In genomic region chr17:49001671-49002070, GRCh38 we compare ENCODE assay signal across 20 cellular contexts. TPM values are rescaled to one million over a fixed set of nuclear protein-coding genes. Genes with fewer than 3 reads are reported as not detected.
A peak's percentile ranks its signal among the peaks of the same experiment; 100 is the strongest.
DNase-seq lines count a peak whose midpoint lies in the region; TF ChIP-seq lines count a peak whose summit lies in the region.
"Had no signal": no experiment of that assay in that cellular context is flagged by ENCODE, and none has a peak within 500 bp of the region (broad histone marks: within the 10 kb centered on the region; RNA-seq: fewer than 3 reads in every experiment).

No MANE protein-coding gene starts in this region.

- intact Hi-C loops in left ventricle myocardium inferior (cut with micrococcal nuclease) (no loop called here), esophagus muscularis mucosa (cut with DNase I) (loop anchor here (10.0 kb wide), 1 partner anchor 367 kb away; no protein-coding TSS in a partner anchor), transverse colon (cut with DNase I; ENCODE audit: low total_unique reads) (loop anchor here (10.0 kb wide), 1 partner anchor 277 kb away; the partner anchor contains the start of genes HOXB13, PRAC1 and PRAC2)

- H3K36me3 ChIP-seq in cardiac muscle cell: no peaks in the 10 kb centered on the region
- H3K36me3 ChIP-seq in left ventricle myocardium inferior: no peaks in the 10 kb centered on the region
- peaks cover 14% of the 10 kb centered on the region for H3K36me3 ChIP-seq in iPS-15b (ENCODE audit: control insufficient read depth, insufficient read depth, low read length)
- no peaks in the 10 kb centered on the region for H3K36me3 ChIP-seq in smooth muscle cell (ENCODE audit: low read depth)
- no peaks in the 10 kb centered on the region for H3K36me3 ChIP-seq in esophagus muscularis mucosa
- H3K36me3 ChIP-seq in transverse colon: no peaks in the 10 kb centered on the region
- H3K36me3 ChIP-seq: breast epithelium, right atrium auricular region had no signal

- H3K4me3 ChIP-seq in cardiac muscle cell (peak overlapping the region; percentile 96), left ventricle myocardium inferior (no peak overlapping the region), WI38 (ENCODE audit: low read depth, low read length) (peak overlapping the region; percentile 86), iPS-15b (ENCODE audit: low read depth, low read length) (peak overlapping the region; percentile 59), smooth muscle cell (peak overlapping the region; percentile 96), esophagus muscularis mucosa (no peak overlapping the region), transverse colon (no peak overlapping the region)
- H3K4me3 ChIP-seq: breast epithelium, right atrium auricular region had no signal

- no peak for TF ChIP-seq EP300 in esophagus muscularis mucosa (IDR thresholded peaks at IDR 0.05)
- TF ChIP-seq EP300 in transverse colon (IDR thresholded peaks at IDR 0.05; ENCODE audit: low read depth): no peak

- TF ChIP-seq POLR2A in esophagus muscularis mucosa (IDR thresholded peaks at IDR 0.05; ENCODE audit: low read depth): no peak
- no peak for TF ChIP-seq POLR2A in transverse colon (IDR thresholded peaks at IDR 0.05)

- H3K9ac ChIP-seq in iPS-15b (ENCODE audit: low read depth, low read length) (no peak overlapping the region), smooth muscle cell (ENCODE audit: low read depth) (peak overlapping the region; percentile 89)

- H3F3A ChIP-seq in smooth muscle cell (ENCODE audit: low read depth): peaks cover 12% of the 10 kb centered on the region

- H3K27me3 ChIP-seq in cardiac muscle cell: no peaks in the 10 kb centered on the region
- H3K27me3 ChIP-seq in left ventricle myocardium inferior (ENCODE audit: low read depth): peaks cover 100% of the 10 kb centered on the region
- H3K27me3 ChIP-seq in iPS-15b (ENCODE audit: control insufficient read depth, insufficient read depth, low read length): no peaks in the 10 kb centered on the region
- H3K27me3 ChIP-seq in smooth muscle cell (ENCODE audit: low read depth): no peaks in the 10 kb centered on the region
- H3K27me3 ChIP-seq in esophagus muscularis mucosa: peaks cover 10 to 100% (median 76%) of the 10 kb centered on the region in 4 donors
- H3K27me3 ChIP-seq in transverse colon: peaks cover 100% of the 10 kb centered on the region

- in situ Hi-C loops in transverse colon (cut with MboI; ENCODE audit: low pct_ligation_motif_present in 1 of 4, low pct_unique_long_range_greater_than_20kb in 1 of 4, low sequenced_read_pairs in 3 of 4): no loop called here

- H3K9me3 ChIP-seq in cardiac muscle cell (ENCODE audit: low read depth) (no peaks in the 10 kb centered on the region), left ventricle myocardium inferior (replicated peaks) (no peaks in the 10 kb centered on the region), iPS-15b (ENCODE audit: control insufficient read depth, insufficient read depth, low read length) (no peaks in the 10 kb centered on the region), smooth muscle cell (replicated peaks; ENCODE audit: low read depth) (no peaks in the 10 kb centered on the region), esophagus muscularis mucosa (no peaks in the 10 kb centered on the region), transverse colon (no peaks in the 10 kb centered on the region)
- H3K9me3 ChIP-seq: breast epithelium, right atrium auricular region had no signal

- H4K20me1 ChIP-seq in smooth muscle cell (ENCODE audit: low read depth): peaks cover 66% of the 10 kb centered on the region

- H3K27ac ChIP-seq in cardiac muscle cell (peak overlapping the region; percentile 96), left ventricle myocardium inferior (replicated peaks) (no peak overlapping the region), smooth muscle cell (ENCODE audit: low read depth) (peak overlapping the region; percentile 84), esophagus muscularis mucosa (replicated peaks in 1 of 4) (no peak overlapping the region), transverse colon (no peak overlapping the region)
- H3K27ac ChIP-seq: 22Rv1, breast epithelium, right atrium auricular region had no signal

- H3K79me2 ChIP-seq in smooth muscle cell (ENCODE audit: low read depth): peaks cover 99% of the 10 kb centered on the region

- H2AFZ ChIP-seq in smooth muscle cell (ENCODE audit: low read depth): no peak overlapping the region

- no peak for DNase-seq in cardiac muscle cell (ENCODE audit: low read depth in 1 of 2, low spot score in 1 of 2)
- no peak for DNase-seq in left ventricle myocardium inferior
- no peak for DNase-seq in smooth muscle cell (lab: John Stamatoyannopoulos, UW; ENCODE audit: unreplicated experiment)
- DNase-seq in esophagus muscularis mucosa (ENCODE audit: extremely low spot score): no peak
- DNase-seq in HEK293T (ENCODE audit: extremely low spot score): no peak
- DNase-seq in transverse colon: no peak
- DNase-seq: activated naive CD4-positive, alpha-beta T cell treated with Interleukin-2 at 50 U/mL for 16 hours; CD4-positive, CD25-positive, alpha-beta regulatory T cell; naive B cell; NCI-H748 treated with DMSO at 0.1 percent for 48 hours; stimulated activated CD4-positive, alpha-beta T cell treated with anti-CD3 and anti-CD28 coated beads, Interleukin-2, amount 100 ng/mL, for 48 hours; stimulated activated CD8-positive, alpha-beta memory T cell treated with anti-CD3 and anti-CD28 coated beads, Interleukin-4, amount 100 ng/mL, for 48 hours had no signal

- peaks cover 48% of the 10 kb centered on the region for H3K4me1 ChIP-seq in cardiac muscle cell (ENCODE audit: low read depth)
- H3K4me1 ChIP-seq in left ventricle myocardium inferior: peaks cover 22% of the 10 kb centered on the region
- peaks cover 23% of the 10 kb centered on the region for H3K4me1 ChIP-seq in iPS-15b (ENCODE audit: control insufficient read depth, insufficient read depth, low read length)
- H3K4me1 ChIP-seq in smooth muscle cell (ENCODE audit: low read depth): peaks cover 52% of the 10 kb centered on the region
- peaks cover 18 to 27% (median 20%) of the 10 kb centered on the region in 4 donors for H3K4me1 ChIP-seq in esophagus muscularis mucosa
- H3K4me1 ChIP-seq in transverse colon: peaks cover 10 to 26% (median 13%) of the 10 kb centered on the region in 4 donors

- H3K4me2 ChIP-seq in smooth muscle cell: peak overlapping the region; percentile 95

- CTCF ChIA-PET in HEK293T (lab: Yijun Ruan, JAX): no interaction called here

- POLR2A ChIA-PET in HEK293T (lab: Yijun Ruan, JAX): no interaction called here

- TF ChIP-seq CTCF in cardiac muscle cell (IDR thresholded peaks at IDR 0.05; ENCODE audit: low read depth, low read length): no peak
- TF ChIP-seq CTCF in left ventricle myocardium inferior (IDR thresholded peaks at IDR 0.05; ENCODE audit: borderline replicate concordance): no peak
- no peak for TF ChIP-seq CTCF in WI38 (IDR thresholded peaks at IDR 0.05; ENCODE audit: low read depth, low read length)
- TF ChIP-seq CTCF in smooth muscle cell (IDR thresholded peaks at IDR 0.05; ENCODE audit: borderline replicate concordance, insufficient read depth, poor library complexity, severe bottlenecking): no peak
- TF ChIP-seq CTCF in esophagus muscularis mucosa (IDR thresholded peaks at IDR 0.05): no peak
- no peak for TF ChIP-seq CTCF in transverse colon (IDR thresholded peaks at IDR 0.05)

TF ChIP-seq in HEK293T, 16 proteins besides CTCF, POLR2A, EP300 and RAD21:
- TF ChIP-seq LEF1 (IDR thresholded peaks at IDR 0.05; ENCODE audit: borderline replicate concordance): no peak
- no peak for TF ChIP-seq CTBP1 (IDR thresholded peaks at IDR 0.05; ENCODE audit: borderline replicate concordance)
- TF ChIP-seq FOXK2 (IDR thresholded peaks at IDR 0.05): no peak
- TF ChIP-seq PKNOX1 (IDR thresholded peaks at IDR 0.05): no peak
- no peak for TF ChIP-seq ARNT (IDR thresholded peaks at IDR 0.05)
- TF ChIP-seq BHLHE40 (IDR thresholded peaks at IDR 0.05; ENCODE audit: borderline replicate concordance): no peak
- TF ChIP-seq SUZ12 (IDR thresholded peaks at IDR 0.05): no peak
- TF ChIP-seq ELF4 (IDR thresholded peaks at IDR 0.05): no peak
- no peak for TF ChIP-seq NFRKB (IDR thresholded peaks at IDR 0.05)
- no peak for TF ChIP-seq TARDBP (IDR thresholded peaks at IDR 0.05)
- TF ChIP-seq ZNF384 (IDR thresholded peaks at IDR 0.05): no peak
- TF ChIP-seq L3MBTL2 (conservative IDR thresholded peaks at IDR 0.05): no peak
- TF ChIP-seq SP1 (IDR thresholded peaks at IDR 0.05): no peak
- no peak for TF ChIP-seq FOXM1 (IDR thresholded peaks at IDR 0.05; ENCODE audit: borderline replicate concordance)
- no peak for TF ChIP-seq FOXA1 (IDR thresholded peaks at IDR 0.05)
- no peak for TF ChIP-seq HDGF (IDR thresholded peaks at IDR 0.05; ENCODE audit: borderline replicate concordance)

RNA-seq across cellular contexts. Expression of gene IGF2BP1, which starts 4.5 kb away (rescaled TPM):
- total RNA-seq in cardiac muscle cell: 55.1 and 74.0 TPM in 2 replicates
- polyA plus RNA-seq in cardiac muscle cell: 18.7 and 41.7 TPM in 2 replicates
- not detected for total RNA-seq in left ventricle myocardium inferior
- 51.0 and 54.6 TPM in 2 replicates for total RNA-seq in smooth muscle cell
- polyA plus RNA-seq in smooth muscle cell: 49.7 and 51.4 TPM in 2 replicates
- not detected for total RNA-seq in esophagus muscularis mucosa
- total RNA-seq in transverse colon: under 1 TPM in 1 of 4 donors, not detected in 3; under 0.01 TPM
- total RNA-seq: breast epithelium; CD4-positive, CD25-positive, alpha-beta regulatory T cell; lower leg skin; right atrium auricular region; Right ventricle myocardium inferior had no signal
- polyA plus RNA-seq: CD4-positive, CD25-positive, alpha-beta regulatory T cell had no signal

RNA-seq across cellular contexts. Expression of gene GIP, which starts 33.3 kb away (rescaled TPM):
- total RNA-seq in cardiac muscle cell (not detected in 2 replicates), left ventricle myocardium inferior (not detected), smooth muscle cell (not detected in 2 replicates), esophagus muscularis mucosa (not detected), transverse colon (not detected)
- polyA plus RNA-seq in cardiac muscle cell (0.66 TPM in 1 of 2 replicates, not detected in the other), smooth muscle cell (1.6 and 1.9 TPM in 2 replicates)
- total RNA-seq: breast epithelium; CD4-positive, CD25-positive, alpha-beta regulatory T cell; lower leg skin; right atrium auricular region; Right ventricle myocardium inferior; T-helper 2 cell treated with Interferon-gamma antibody and Interleukin-4, amounts not matched to agents 100 ng/mL and 5 ng/mL, for 36 hours had no signal
- polyA plus RNA-seq: CD4-positive, CD25-positive, alpha-beta regulatory T cell had no signal

RNA-seq across cellular contexts. Expression of gene SNF8, which starts 57.0 kb away (rescaled TPM):
- 114 and 187 TPM in 2 replicates for total RNA-seq in cardiac muscle cell
- 132 and 315 TPM in 2 replicates for polyA plus RNA-seq in cardiac muscle cell
- total RNA-seq in left ventricle myocardium inferior: 111 TPM
- total RNA-seq in smooth muscle cell: 69.0 and 69.6 TPM in 2 replicates
- polyA plus RNA-seq in smooth muscle cell: 260 and 263 TPM in 2 replicates
- 10 to 100 TPM; 80.6 to 97.1 (median 92.3) TPM for total RNA-seq in esophagus muscularis mucosa
- total RNA-seq in transverse colon: 10 to 100 TPM; 44.1 to 67.7 (median 62.0) TPM

Comparison
In these comparisons a context has a peak if more than half of its experiments do, and no peak if none do; other contexts are left out.
1. H3K27ac ChIP-seq: peak in cardiac muscle cell (single experiment) and smooth muscle cell (single experiment); none in left ventricle myocardium inferior (single experiment), esophagus muscularis mucosa (0 of 4) and transverse colon (0 of 4).
2. H3K4me3 ChIP-seq: peak in cardiac muscle cell (single experiment), WI38 (single experiment), iPS-15b (single experiment) and smooth muscle cell (single experiment); none in left ventricle myocardium inferior (single experiment), esophagus muscularis mucosa (0 of 4) and transverse colon (0 of 4).
3. RNA of gene IGF2BP1, which starts 4.5 kb away (total RNA-seq): 55.1 to 74.0 TPM in cardiac muscle cell and 51.0 to 54.6 TPM in smooth muscle cell; not detected in left ventricle myocardium inferior (single experiment), not detected in esophagus muscularis mucosa and under 0.01 TPM in transverse colon; every median in the first group is over 10 times any median in the second.